ENCODE assay signal across 8 cellular contexts in genomic region chr17:76726766-76727718, GRCh38. TPM values are rescaled to one million over a fixed set of nuclear protein-coding genes. Genes with fewer than 3 reads are reported as not detected.
DNase-seq lines count a peak whose midpoint lies in the region; ATAC-seq and TF ChIP-seq lines count a peak whose summit lies in the region.

Gene METTL23 (plus strand): TSS chr17:76726839. CDS start chr17:76729711, 2,872 bp downstream.

- CTCF ChIA-PET in activated CD8-positive, alpha-beta memory T cell treated with anti-CD3 and anti-CD28 coated beads for 36 hours (lab: Charles Lee): interaction anchor here (2.4 to 2.9 kb wide), 2 partner anchors 10 to 11 kb away, joined by 17 to 18 read pairs; partner anchors contain the start of genes MFSD11 and SRSF2

- in situ Hi-C loops in endometrial microvascular endothelial cells (cut with HindIII; ENCODE audit: inconsistent ontology term, low pct_unique_long_range_greater_than_20kb, low sequenced_read_pairs): no loop called here

- H3K9me3 ChIP-seq in mucosa of descending colon: no peaks in the 10 kb centered on the region

- H3K4me1 Mint-ChIP-seq in stimulated activated effector memory CD8-positive, alpha-beta T cell treated with anti-CD3 and anti-CD28 coated beads, Interleukin-12 subunit alpha, Interleukin-12 subunit beta, amount 100 ng/mL, for 72 hours: peaks cover 21% of the 10 kb centered on the region

- ATAC-seq in GM18858 (IDR thresholded peaks at IDR 0.05; ENCODE audit: unreplicated experiment) (peak; percentile 27), HG03095 (IDR thresholded peaks at IDR 0.05; ENCODE audit: unreplicated experiment) (peak; percentile 40), mucosa of descending colon (peak; percentile 71)
- peak; percentile 70 for ATAC-seq in stimulated activated effector memory CD8-positive, alpha-beta T cell treated with anti-CD3 and anti-CD28 coated beads, Interleukin-12 subunit alpha, Interleukin-12 subunit beta, amount 100 ng/mL, for 72 hours

- peak within 1 kb of the TSS; percentile 86 for H3K4me3 ChIP-seq in mucosa of descending colon

- peaks cover 24% of the 10 kb centered on the region for H3K4me1 ChIP-seq in mucosa of descending colon (ENCODE audit: low read depth)

- intact Hi-C loops in mucosa of descending colon (cut with DNase I, micrococcal nuclease): no loop called here

- H3K36me3 Mint-ChIP-seq in stimulated activated effector memory CD8-positive, alpha-beta T cell treated with anti-CD3 and anti-CD28 coated beads, Interleukin-12 subunit alpha, Interleukin-12 subunit beta, amount 100 ng/mL, for 72 hours: peaks cover 100% of the 10 kb centered on the region

- H3K36me3 ChIP-seq in mucosa of descending colon (ENCODE audit: low read depth): peaks cover 4% of the 10 kb centered on the region

- POLR2A ChIA-PET in activated CD8-positive, alpha-beta memory T cell treated with anti-CD3 and anti-CD28 coated beads for 36 hours (lab: Charles Lee): interaction anchor here (0.9 to 6.6 kb wide), 4 partner anchors 9 to 169 kb away, joined by 3 to 87 read pairs (median 8); partner anchors contain the start of genes MFSD11 and SRSF2

- DNase-seq in AG08396 (ENCODE audit: low spot score): peak; percentile 85
- DNase-seq in NCI-H510A treated with DMSO at 0.1 percent for 48 hours (lab: John Stamatoyannopoulos, UW): peak; percentile 58
- peak; percentile 90 to 94 (median 90) for DNase-seq in mucosa of descending colon
- peak in 1 of 2 donors; percentile 83 for DNase-seq in stimulated activated effector memory CD8-positive, alpha-beta T cell treated with anti-CD3 and anti-CD28 coated beads, Interleukin-12 subunit alpha, Interleukin-12 subunit beta, amount 100 ng/mL, for 72 hours (ENCODE audit: low spot score in 2 of 2)

- peak within 1 kb of the TSS; percentile 98 for H3K4me3 Mint-ChIP-seq in stimulated activated effector memory CD8-positive, alpha-beta T cell treated with anti-CD3 and anti-CD28 coated beads, Interleukin-12 subunit alpha, Interleukin-12 subunit beta, amount 100 ng/mL, for 72 hours

- H3K9me3 Mint-ChIP-seq in stimulated activated effector memory CD8-positive, alpha-beta T cell treated with anti-CD3 and anti-CD28 coated beads, Interleukin-12 subunit alpha, Interleukin-12 subunit beta, amount 100 ng/mL, for 72 hours: no peaks in the 10 kb centered on the region

- H3K27ac Mint-ChIP-seq in stimulated activated effector memory CD8-positive, alpha-beta T cell treated with anti-CD3 and anti-CD28 coated beads, Interleukin-12 subunit alpha, Interleukin-12 subunit beta, amount 100 ng/mL, for 72 hours: peak within 1 kb of the TSS; percentile 97

- TF ChIP-seq CTCF in mucosa of descending colon (IDR thresholded peaks at IDR 0.05): peak; percentile 56

RNA-seq across cellular contexts. Expression of gene METTL23, which starts in this region (rescaled TPM):
- 10 to 100 TPM; 40.5 to 41.0 TPM for total RNA-seq in activated CD8-positive, alpha-beta memory T cell treated with anti-CD3 and anti-CD28 coated beads for 36 hours
- total RNA-seq in endometrial microvascular endothelial cells (ENCODE audit: inconsistent ontology term) (18.9 TPM), mucosa of descending colon (10 to 100 TPM; 22.5 to 30.4 (median 28.7) TPM)
